1 cellular context compared by ENCODE assay signal in the genomic region with DNA sequence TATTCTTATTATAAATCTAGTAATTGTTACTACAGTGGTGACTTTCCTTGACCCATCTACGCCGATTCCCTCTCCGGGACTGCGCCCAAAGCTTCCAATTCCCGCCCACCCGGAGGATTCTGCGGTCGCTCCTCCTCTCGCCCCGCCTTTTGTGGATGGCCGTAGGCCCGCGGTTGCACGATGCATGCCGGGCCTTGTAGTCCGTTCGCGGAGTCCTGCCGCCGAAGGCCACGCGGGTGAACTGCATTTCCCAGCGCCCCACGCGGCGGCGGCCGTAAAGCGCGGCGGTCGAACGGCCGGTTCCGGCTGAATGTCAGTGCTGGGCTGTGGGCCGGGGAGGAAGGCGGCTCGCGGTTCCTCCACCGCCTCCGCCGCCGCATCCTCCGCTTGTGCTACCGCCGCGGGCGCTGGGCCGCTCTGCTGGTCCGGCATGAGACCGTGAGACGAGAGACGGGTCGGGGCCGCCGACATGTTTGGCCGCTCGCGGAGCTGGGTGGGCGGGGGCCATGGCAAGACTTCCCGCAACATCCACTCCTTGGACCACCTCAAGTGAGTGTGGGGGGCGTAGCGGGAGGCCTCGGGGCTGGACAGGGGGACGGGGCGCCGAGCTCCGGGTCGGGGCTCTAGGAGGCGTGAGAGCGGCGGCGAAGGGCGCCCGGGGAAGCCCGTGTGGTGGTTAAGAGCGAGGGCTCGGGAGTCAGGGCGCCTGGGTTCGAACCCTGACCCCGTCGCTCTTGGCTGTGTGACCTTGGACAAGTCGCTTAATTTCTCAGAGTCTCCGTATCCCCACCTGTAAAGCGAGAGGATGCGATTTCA.
TF ChIP-seq lines count a peak whose summit lies in the region.

A gene with protein sequence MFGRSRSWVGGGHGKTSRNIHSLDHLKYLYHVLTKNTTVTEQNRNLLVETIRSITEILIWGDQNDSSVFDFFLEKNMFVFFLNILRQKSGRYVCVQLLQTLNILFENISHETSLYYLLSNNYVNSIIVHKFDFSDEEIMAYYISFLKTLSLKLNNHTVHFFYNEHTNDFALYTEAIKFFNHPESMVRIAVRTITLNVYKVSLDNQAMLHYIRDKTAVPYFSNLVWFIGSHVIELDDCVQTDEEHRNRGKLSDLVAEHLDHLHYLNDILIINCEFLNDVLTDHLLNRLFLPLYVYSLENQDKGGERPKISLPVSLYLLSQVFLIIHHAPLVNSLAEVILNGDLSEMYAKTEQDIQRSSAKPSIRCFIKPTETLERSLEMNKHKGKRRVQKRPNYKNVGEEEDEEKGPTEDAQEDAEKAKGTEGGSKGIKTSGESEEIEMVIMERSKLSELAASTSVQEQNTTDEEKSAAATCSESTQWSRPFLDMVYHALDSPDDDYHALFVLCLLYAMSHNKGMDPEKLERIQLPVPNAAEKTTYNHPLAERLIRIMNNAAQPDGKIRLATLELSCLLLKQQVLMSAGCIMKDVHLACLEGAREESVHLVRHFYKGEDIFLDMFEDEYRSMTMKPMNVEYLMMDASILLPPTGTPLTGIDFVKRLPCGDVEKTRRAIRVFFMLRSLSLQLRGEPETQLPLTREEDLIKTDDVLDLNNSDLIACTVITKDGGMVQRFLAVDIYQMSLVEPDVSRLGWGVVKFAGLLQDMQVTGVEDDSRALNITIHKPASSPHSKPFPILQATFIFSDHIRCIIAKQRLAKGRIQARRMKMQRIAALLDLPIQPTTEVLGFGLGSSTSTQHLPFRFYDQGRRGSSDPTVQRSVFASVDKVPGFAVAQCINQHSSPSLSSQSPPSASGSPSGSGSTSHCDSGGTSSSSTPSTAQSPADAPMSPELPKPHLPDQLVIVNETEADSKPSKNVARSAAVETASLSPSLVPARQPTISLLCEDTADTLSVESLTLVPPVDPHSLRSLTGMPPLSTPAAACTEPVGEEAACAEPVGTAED (plus strand): TSS at position 316 of the 816 bp plus-strand sequence. CDS start 154 bp downstream, at position 470.

TF ChIP-seq in HepG2, 621 proteins besides CTCF, POLR2A, EP300 and RAD21 (continued from another document and continues in another):
- TF ChIP-seq, protein P1, sequence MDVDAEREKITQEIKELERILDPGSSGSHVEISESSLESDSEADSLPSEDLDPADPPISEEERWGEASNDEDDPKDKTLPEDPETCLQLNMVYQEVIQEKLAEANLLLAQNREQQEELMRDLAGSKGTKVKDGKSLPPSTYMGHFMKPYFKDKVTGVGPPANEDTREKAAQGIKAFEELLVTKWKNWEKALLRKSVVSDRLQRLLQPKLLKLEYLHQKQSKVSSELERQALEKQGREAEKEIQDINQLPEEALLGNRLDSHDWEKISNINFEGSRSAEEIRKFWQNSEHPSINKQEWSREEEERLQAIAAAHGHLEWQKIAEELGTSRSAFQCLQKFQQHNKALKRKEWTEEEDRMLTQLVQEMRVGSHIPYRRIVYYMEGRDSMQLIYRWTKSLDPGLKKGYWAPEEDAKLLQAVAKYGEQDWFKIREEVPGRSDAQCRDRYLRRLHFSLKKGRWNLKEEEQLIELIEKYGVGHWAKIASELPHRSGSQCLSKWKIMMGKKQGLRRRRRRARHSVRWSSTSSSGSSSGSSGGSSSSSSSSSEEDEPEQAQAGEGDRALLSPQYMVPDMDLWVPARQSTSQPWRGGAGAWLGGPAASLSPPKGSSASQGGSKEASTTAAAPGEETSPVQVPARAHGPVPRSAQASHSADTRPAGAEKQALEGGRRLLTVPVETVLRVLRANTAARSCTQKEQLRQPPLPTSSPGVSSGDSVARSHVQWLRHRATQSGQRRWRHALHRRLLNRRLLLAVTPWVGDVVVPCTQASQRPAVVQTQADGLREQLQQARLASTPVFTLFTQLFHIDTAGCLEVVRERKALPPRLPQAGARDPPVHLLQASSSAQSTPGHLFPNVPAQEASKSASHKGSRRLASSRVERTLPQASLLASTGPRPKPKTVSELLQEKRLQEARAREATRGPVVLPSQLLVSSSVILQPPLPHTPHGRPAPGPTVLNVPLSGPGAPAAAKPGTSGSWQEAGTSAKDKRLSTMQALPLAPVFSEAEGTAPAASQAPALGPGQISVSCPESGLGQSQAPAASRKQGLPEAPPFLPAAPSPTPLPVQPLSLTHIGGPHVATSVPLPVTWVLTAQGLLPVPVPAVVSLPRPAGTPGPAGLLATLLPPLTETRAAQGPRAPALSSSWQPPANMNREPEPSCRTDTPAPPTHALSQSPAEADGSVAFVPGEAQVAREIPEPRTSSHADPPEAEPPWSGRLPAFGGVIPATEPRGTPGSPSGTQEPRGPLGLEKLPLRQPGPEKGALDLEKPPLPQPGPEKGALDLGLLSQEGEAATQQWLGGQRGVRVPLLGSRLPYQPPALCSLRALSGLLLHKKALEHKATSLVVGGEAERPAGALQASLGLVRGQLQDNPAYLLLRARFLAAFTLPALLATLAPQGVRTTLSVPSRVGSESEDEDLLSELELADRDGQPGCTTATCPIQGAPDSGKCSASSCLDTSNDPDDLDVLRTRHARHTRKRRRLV (CRISPR knock-in tag; IDR thresholded peaks at IDR 0.05) = peak; percentile 76; the same call in 1 of the 2 replicates
- TF ChIP-seq NAIF1 (CRISPR knock-in tag; IDR thresholded peaks at IDR 0.05; ENCODE audit: borderline replicate concordance) = peak; percentile 97
- TF ChIP-seq MTERF4 (CRISPR knock-in tag; IDR thresholded peaks at IDR 0.05) = peak; percentile 47; the same call in 1 of the 2 replicates
- TF ChIP-seq ZNF577 (CRISPR knock-in tag; IDR thresholded peaks at IDR 0.05; ENCODE audit: borderline replicate concordance, low read depth) = no peak
- TF ChIP-seq ISX (CRISPR knock-in tag; conservative IDR thresholded peaks at IDR 0.05) = no peak
- TF ChIP-seq THAP11 (CRISPR knock-in tag; IDR thresholded peaks at IDR 0.05) = peak; percentile 100
- 0 out of 2 replicates have a peak, but pooled peaks have one; percentile 2 for TF ChIP-seq ZNF121 (CRISPR knock-in tag; IDR thresholded peaks at IDR 0.05)
- peak; percentile 98 for TF ChIP-seq ZNF274 (CRISPR knock-in tag; IDR thresholded peaks at IDR 0.05)
- TF ChIP-seq HES4 (CRISPR knock-in tag; IDR thresholded peaks at IDR 0.05; ENCODE audit: borderline replicate concordance) = peak; percentile 92; the same call in 1 of the 2 replicates
- TF ChIP-seq NCOA2 (CRISPR knock-in tag; IDR thresholded peaks at IDR 0.05) = peak; percentile 72; the same call in 1 of the 2 replicates
- TF ChIP-seq, protein P2, sequence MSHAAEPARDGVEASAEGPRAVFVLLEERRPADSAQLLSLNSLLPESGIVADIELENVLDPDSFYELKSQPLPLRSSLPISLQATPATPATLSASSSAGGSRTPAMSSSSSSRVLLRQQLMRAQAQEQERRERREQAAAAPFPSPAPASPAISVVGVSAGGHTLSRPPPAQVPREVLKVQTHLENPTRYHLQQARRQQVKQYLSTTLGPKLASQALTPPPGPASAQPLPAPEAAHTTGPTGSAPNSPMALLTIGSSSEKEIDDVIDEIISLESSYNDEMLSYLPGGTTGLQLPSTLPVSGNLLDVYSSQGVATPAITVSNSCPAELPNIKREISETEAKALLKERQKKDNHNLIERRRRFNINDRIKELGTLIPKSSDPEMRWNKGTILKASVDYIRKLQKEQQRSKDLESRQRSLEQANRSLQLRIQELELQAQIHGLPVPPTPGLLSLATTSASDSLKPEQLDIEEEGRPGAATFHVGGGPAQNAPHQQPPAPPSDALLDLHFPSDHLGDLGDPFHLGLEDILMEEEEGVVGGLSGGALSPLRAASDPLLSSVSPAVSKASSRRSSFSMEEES (CRISPR knock-in tag; IDR thresholded peaks at IDR 0.05) = peak; percentile 74
- peak; percentile 49; the same call in 1 of the 2 replicates for TF ChIP-seq ZNF292 (CRISPR knock-in tag; IDR thresholded peaks at IDR 0.05; ENCODE audit: borderline replicate concordance, low read depth)
- TF ChIP-seq ZNF704 (CRISPR knock-in tag; IDR thresholded peaks at IDR 0.05; ENCODE audit: borderline replicate concordance) = peak; percentile 92
- TF ChIP-seq SP140L (CRISPR knock-in tag; IDR thresholded peaks at IDR 0.05; ENCODE audit: borderline replicate concordance) = no peak; the same call in 1 of the 2 replicates
- no peak for TF ChIP-seq ZNF383 (CRISPR knock-in tag; IDR thresholded peaks at IDR 0.05; ENCODE audit: borderline replicate concordance)
- TF ChIP-seq ZFP41 (CRISPR knock-in tag; IDR thresholded peaks at IDR 0.05; ENCODE audit: borderline replicate concordance) = peak; percentile 65; the same call in 1 of the 2 replicates
- TF ChIP-seq ZBTB44 (CRISPR knock-in tag; IDR thresholded peaks at IDR 0.05) = peak; percentile 91; the same call in 1 of the 2 replicates
- TF ChIP-seq ZNF773 (CRISPR knock-in tag; IDR thresholded peaks at IDR 0.05; ENCODE audit: borderline replicate concordance) = 0 out of 2 replicates have a peak, but pooled peaks have one; percentile 67
- TF ChIP-seq, protein P3, sequence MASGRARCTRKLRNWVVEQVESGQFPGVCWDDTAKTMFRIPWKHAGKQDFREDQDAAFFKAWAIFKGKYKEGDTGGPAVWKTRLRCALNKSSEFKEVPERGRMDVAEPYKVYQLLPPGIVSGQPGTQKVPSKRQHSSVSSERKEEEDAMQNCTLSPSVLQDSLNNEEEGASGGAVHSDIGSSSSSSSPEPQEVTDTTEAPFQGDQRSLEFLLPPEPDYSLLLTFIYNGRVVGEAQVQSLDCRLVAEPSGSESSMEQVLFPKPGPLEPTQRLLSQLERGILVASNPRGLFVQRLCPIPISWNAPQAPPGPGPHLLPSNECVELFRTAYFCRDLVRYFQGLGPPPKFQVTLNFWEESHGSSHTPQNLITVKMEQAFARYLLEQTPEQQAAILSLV (CRISPR knock-in tag; IDR thresholded peaks at IDR 0.05; ENCODE audit: borderline replicate concordance) = peak; percentile 99
- peak; percentile 58; the same call in 1 of the 2 replicates for TF ChIP-seq PHF21A (CRISPR knock-in tag; IDR thresholded peaks at IDR 0.05)
- TF ChIP-seq ATF7 (IDR thresholded peaks at IDR 0.05) = no peak
- peak; percentile 76 for TF ChIP-seq ATF7 (CRISPR knock-in tag; IDR thresholded peaks at IDR 0.05)
- TF ChIP-seq LCORL (IDR thresholded peaks at IDR 0.05) = no peak
- peak; percentile 96 for TF ChIP-seq LCORL (CRISPR knock-in tag; IDR thresholded peaks at IDR 0.05)
- 0 out of 2 replicates have a peak, but pooled peaks have one; percentile 51 for TF ChIP-seq ARID3A (IDR thresholded peaks at IDR 0.05; ENCODE audit: low read depth, low read length)
- TF ChIP-seq, protein P4, sequence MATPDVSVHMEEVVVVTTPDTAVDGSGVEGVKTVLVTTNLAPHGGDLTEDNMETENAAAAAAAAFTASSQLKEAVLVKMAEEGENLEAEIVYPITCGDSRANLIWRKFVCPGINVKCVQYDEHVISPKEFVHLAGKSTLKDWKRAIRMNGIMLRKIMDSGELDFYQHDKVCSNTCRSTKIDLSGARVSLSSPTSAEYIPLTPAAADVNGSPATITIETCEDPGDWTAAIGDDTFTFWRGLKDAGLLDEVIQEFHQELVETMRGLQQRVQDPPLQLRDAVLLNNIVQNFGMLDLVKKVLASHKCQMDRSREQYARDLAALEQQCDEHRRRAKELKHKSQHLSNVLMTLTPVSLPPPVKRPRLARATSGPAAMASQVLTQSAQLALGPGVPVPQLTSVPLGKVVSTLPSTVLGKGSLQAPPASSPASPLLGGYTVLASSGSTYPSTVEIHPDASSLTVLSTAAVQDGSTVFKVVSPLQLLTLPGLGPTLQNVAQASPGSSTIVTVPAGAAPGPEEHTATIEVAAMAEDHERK (CRISPR knock-in tag; IDR thresholded peaks at IDR 0.05; ENCODE audit: low read depth) = peak; percentile 90
- peak; percentile 98 for TF ChIP-seq KDM4B (CRISPR knock-in tag; IDR thresholded peaks at IDR 0.05)
- TF ChIP-seq ZNF224 (CRISPR knock-in tag; IDR thresholded peaks at IDR 0.05) = no peak; the same call in 1 of the 2 replicates
- no peak for TF ChIP-seq MBD4 (IDR thresholded peaks at IDR 0.05; ENCODE audit: borderline replicate concordance, low read length)
- no peak; the same call in 1 of the 2 replicates for TF ChIP-seq ATAD3A (CRISPR knock-in tag; IDR thresholded peaks at IDR 0.05)
- peak; percentile 96; the same call in 1 of the 2 replicates for TF ChIP-seq HOXD1 (CRISPR knock-in tag; IDR thresholded peaks at IDR 0.05)
- peak; percentile 97 for TF ChIP-seq ELF3 (CRISPR knock-in tag; IDR thresholded peaks at IDR 0.05)
- peak; percentile 93 for TF ChIP-seq FOXO1 (CRISPR knock-in tag; IDR thresholded peaks at IDR 0.05)
- peak; percentile 99 for TF ChIP-seq FOXK1 (CRISPR knock-in tag; IDR thresholded peaks at IDR 0.05; ENCODE audit: borderline replicate concordance, low read depth)
- peak; percentile 82 for TF ChIP-seq ZNF263 (CRISPR knock-in tag; IDR thresholded peaks at IDR 0.05)
- TF ChIP-seq ZNF572 (CRISPR knock-in tag; IDR thresholded peaks at IDR 0.05) = peak; percentile 99
- TF ChIP-seq KDM1A (CRISPR knock-in tag; IDR thresholded peaks at IDR 0.05) = no peak
- no peak for TF ChIP-seq NFE2L1 (CRISPR knock-in tag; IDR thresholded peaks at IDR 0.05; ENCODE audit: borderline replicate concordance)
